1 cellular context compared by ENCODE assay signal in genomic region chr3:198106265-198106664, GRCh38.
TF ChIP-seq lines count a peak whose summit lies in the region.

No MANE protein-coding gene starts in this region.

TF ChIP-seq in K562, 482 proteins besides CTCF, POLR2A, EP300 and RAD21 (continued from another document):
- TF ChIP-seq ARID4B (CRISPR knock-in tag; IDR thresholded peaks at IDR 0.05) (no peak), ZNF232 (CRISPR knock-in tag; IDR thresholded peaks at IDR 0.05) (no peak), ZNF518B (CRISPR knock-in tag; IDR thresholded peaks at IDR 0.05) (no peak), ZNF511 (CRISPR knock-in tag; IDR thresholded peaks at IDR 0.05) (no peak), ZSCAN32 (CRISPR knock-in tag; IDR thresholded peaks at IDR 0.05) (no peak), TFAP4 (CRISPR knock-in tag; IDR thresholded peaks at IDR 0.05; ENCODE audit: borderline replicate concordance) (no peak), ZBTB34 (CRISPR knock-in tag; IDR thresholded peaks at IDR 0.05) (no peak), MAFF (IDR thresholded peaks at IDR 0.05; ENCODE audit: low read length) (no peak), ZNF764 (CRISPR knock-in tag; IDR thresholded peaks at IDR 0.05; ENCODE audit: low read depth) (no peak), DPF2 (IDR thresholded peaks at IDR 0.05) (peak; percentile 59), SRSF3 (IDR thresholded peaks at IDR 0.05; ENCODE audit: insufficient read depth, low read length) (no peak), POLR2H (tag; IDR thresholded peaks at IDR 0.05; ENCODE audit: low read depth) (peak; percentile 26; the same call in 1 of the 2 replicates), TBP (optimal IDR thresholded peaks at IDR 0.05; ENCODE audit: low read depth, low read length) (peak; percentile 84), HMG20A (CRISPR knock-in tag; conservative IDR thresholded peaks at IDR 0.05) (no peak), ZNF124 (CRISPR knock-in tag; IDR thresholded peaks at IDR 0.05) (no peak), ATF1 (CRISPR knock-in tag; IDR thresholded peaks at IDR 0.05) (no peak), ATF1 (tag; IDR thresholded peaks at IDR 0.05) (peak; percentile 8; the same call in 1 of the 2 replicates), ZNF324 (CRISPR knock-in tag; IDR thresholded peaks at IDR 0.05) (no peak), E4F1 (CRISPR knock-in tag; IDR thresholded peaks at IDR 0.05; ENCODE audit: borderline replicate concordance) (no peak), LARP7 (IDR thresholded peaks at IDR 0.05) (no peak), ZNF583 (CRISPR knock-in tag; IDR thresholded peaks at IDR 0.05) (no peak), ZNF589 (CRISPR knock-in tag; IDR thresholded peaks at IDR 0.05; ENCODE audit: low read depth) (no peak), KLF1 (tag; IDR thresholded peaks at IDR 0.05) (no peak), ZNF444 (CRISPR knock-in tag; IDR thresholded peaks at IDR 0.05) (no peak), ZFX (CRISPR knock-in tag; IDR thresholded peaks at IDR 0.05) (no peak), ZBTB11 (CRISPR knock-in tag; IDR thresholded peaks at IDR 0.05) (no peak), PHB2 (IDR thresholded peaks at IDR 0.05; ENCODE audit: low read depth) (no peak), SMAD4 (CRISPR knock-in tag; conservative IDR thresholded peaks at IDR 0.05) (peak; percentile 73), SRSF1 (IDR thresholded peaks at IDR 0.05; ENCODE audit: low read depth, low read length) (no peak), JUN (IDR thresholded peaks at IDR 0.05; ENCODE audit: borderline replicate concordance, low read depth, low read length) (no peak), JUN (CRISPR knock-in tag; IDR thresholded peaks at IDR 0.05; ENCODE audit: borderline replicate concordance) (no peak), RCOR1 (IDR thresholded peaks at IDR 0.05; ENCODE audit: borderline replicate concordance in 1 of 2, low read depth in 2 of 2, low read length in 2 of 2) (peak in 1 of 2 experiments; percentile 62; a peak in 1 of 4 replicates), HDAC6 (IDR thresholded peaks at IDR 0.05; ENCODE audit: low read depth, low read length) (no peak), ZNF3 (CRISPR knock-in tag; IDR thresholded peaks at IDR 0.05) (no peak), STAT5A (IDR thresholded peaks at IDR 0.05; ENCODE audit: borderline replicate concordance, low read length) (no peak), SMARCA4 (IDR thresholded peaks at IDR 0.05) (peak; percentile 30; the same call in 1 of the 2 replicates), THRAP3 (IDR thresholded peaks at IDR 0.05; ENCODE audit: borderline replicate concordance) (no peak), SP1 (CRISPR knock-in tag; IDR thresholded peaks at IDR 0.05) (peak; percentile 17; the same call in 1 of the 2 replicates), FOSL1 (tag; conservative IDR thresholded peaks at IDR 0.05) (peak; percentile 72), NONO (IDR thresholded peaks at IDR 0.05; ENCODE audit: low read depth in 2 of 2, low read length in 1 of 2) (no peak), ETV6 (IDR thresholded peaks at IDR 0.05; ENCODE audit: borderline replicate concordance in 1 of 2, low read depth in 2 of 2, low read length in 1 of 2) (peak in 1 of 2 experiments; percentile 64; a peak in 3 of 4 replicates), ETV6 (CRISPR knock-in tag; IDR thresholded peaks at IDR 0.05; ENCODE audit: borderline replicate concordance) (no peak), NFE2 (IDR thresholded peaks at IDR 0.05; ENCODE audit: low read depth) (no peak)
- TF ChIP-seq, protein P1, sequence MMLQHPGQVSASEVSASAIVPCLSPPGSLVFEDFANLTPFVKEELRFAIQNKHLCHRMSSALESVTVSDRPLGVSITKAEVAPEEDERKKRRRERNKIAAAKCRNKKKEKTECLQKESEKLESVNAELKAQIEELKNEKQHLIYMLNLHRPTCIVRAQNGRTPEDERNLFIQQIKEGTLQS (IDR thresholded peaks at IDR 0.05): peak; percentile 61
- TF ChIP-seq, protein P1 (CRISPR knock-in tag; conservative IDR thresholded peaks at IDR 0.05): no peak
- TF ChIP-seq, protein P2, sequence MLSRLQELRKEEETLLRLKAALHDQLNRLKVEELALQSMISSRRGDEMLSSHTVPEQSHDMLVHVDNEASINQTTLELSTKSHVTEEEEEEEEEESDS (CRISPR knock-in tag; IDR thresholded peaks at IDR 0.05): no peak
